Comparison of ENCODE assay signal across 23 cellular contexts in the genomic region with DNA sequence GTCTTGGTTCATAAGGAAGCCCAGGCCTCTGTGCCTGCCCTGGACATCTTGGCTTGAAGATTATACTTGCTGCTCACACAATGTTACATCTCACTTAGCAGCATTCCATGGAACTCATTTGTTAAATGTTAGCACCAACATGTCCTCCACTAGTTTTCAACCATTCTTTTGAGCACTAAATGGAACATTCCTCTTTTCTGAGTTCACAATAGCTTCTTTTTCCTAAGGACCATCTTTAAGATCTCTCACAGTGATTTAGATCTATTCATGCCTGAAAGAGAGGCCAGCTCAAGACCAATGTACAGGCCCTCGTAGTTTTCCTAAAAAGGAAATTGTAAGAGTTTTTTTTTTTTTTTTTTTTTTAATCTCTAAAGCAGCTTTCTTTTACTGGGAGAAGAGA. TPM values are rescaled to one million over a fixed set of nuclear protein-coding genes. Genes with fewer than 3 reads are reported as not detected.
DNase-seq lines count a peak whose midpoint lies in the region; ATAC-seq and TF ChIP-seq lines count a peak whose summit lies in the region.
"Had no signal": no experiment of that assay in that cellular context is flagged by ENCODE, and none has a peak within 500 bp of the region (broad histone marks: within the 10 kb centered on the region; RNA-seq: fewer than 3 reads in every experiment).

No MANE protein-coding gene starts in this region.

- no peak for ATAC-seq in RWPE2 (ENCODE audit: low read depth)
- ATAC-seq in activated naive CD4-positive, alpha-beta T cell treated with anti-CD3 and anti-CD28 coated beads, Interleukin-2, amount 50 U/mL, for 72 hours = no peak

- peaks cover 65% of the 10 kb centered on the region for H4K20me1 ChIP-seq in osteoblast (ENCODE audit: insufficient read depth, low read length)

- H3K79me2 ChIP-seq in osteoblast (ENCODE audit: insufficient read depth, low read length) = peaks cover 99% of the 10 kb centered on the region

- intact Hi-C loops in tibial artery (cut with DNase I; ENCODE audit: low total_unique reads) = no loop called here

- H3K36me3 Mint-ChIP-seq in activated naive CD4-positive, alpha-beta T cell treated with anti-CD3 and anti-CD28 coated beads, Interleukin-2, amount 50 U/mL, for 72 hours = no peaks in the 10 kb centered on the region
- no peaks in the 10 kb centered on the region for H3K36me3 Mint-ChIP-seq in activated T-cell treated with anti-CD3 and anti-CD28 coated beads, Interleukin-2, amount 50 U/mL, for 24 hours (ENCODE audit: low read depth)

- no peak overlapping the region for H3K4me2 ChIP-seq in osteoblast (ENCODE audit: insufficient read depth, low read length)

- no peak overlapping the region for H3K27ac Mint-ChIP-seq in activated naive CD4-positive, alpha-beta T cell treated with anti-CD3 and anti-CD28 coated beads, Interleukin-2, amount 50 U/mL, for 72 hours
- no peak overlapping the region for H3K27ac Mint-ChIP-seq in activated T-cell treated with anti-CD3 and anti-CD28 coated beads, Interleukin-2, amount 50 U/mL, for 24 hours
- H3K27ac Mint-ChIP-seq: activated CD4-positive, alpha-beta T cell treated with anti-CD3 and anti-CD28 coated beads, Interleukin-2, amount 10 ng/mL, durations not matched to agents 24 days and 14 days had no signal

- DNase-seq in RWPE2 (ENCODE audit: low spot score) (no peak), foreskin melanocyte (peak; percentile 64), osteoblast (ENCODE audit: insufficient read length, low spot score, missing footprints) (no peak), tibial artery (no peak), NCI-H1105 treated with DMSO at 0.1 percent for 48 hours (lab: John Stamatoyannopoulos, UW) (no peak), SJCRH30 (no peak)
- DNase-seq in activated naive CD4-positive, alpha-beta T cell treated with anti-CD3 and anti-CD28 coated beads, Interleukin-2, amount 50 U/mL, for 72 hours (ENCODE audit: low spot score in 2 of 2) = no peak
- DNase-seq in activated T-cell treated with anti-CD3 and anti-CD28 coated beads, Interleukin-2, amount 50 U/mL, for 24 hours = no peak
- DNase-seq: activated CD4-positive, alpha-beta T cell treated with anti-CD3 and anti-CD28 coated beads, Interleukin-2, amount 10 ng/mL, durations not matched to agents 24 days and 14 days; activated T-cell treated with anti-CD3 and anti-CD28 coated beads, Interleukin-2, amount 50 U/mL, for 48 hours; C1 segment of cervical spinal cord; colonic mucosa; DMS79 treated with DMSO at 0.1 percent for 48 hours; effector CD8-positive, alpha-beta T cell; Karpas-422; NCI-H146; NCI-H446 treated with DMSO at 0.1 percent for 48 hours; occipital lobe; stimulated activated CD4-positive, alpha-beta T cell treated with anti-CD3 and anti-CD28 coated beads, Interleukin-2, amount 100 ng/mL, for 48 hours; substantia nigra; T1000; WERI-Rb-1 had no signal

- TF ChIP-seq CTCF in RWPE2 (IDR thresholded peaks at IDR 0.05; ENCODE audit: poor library complexity, severe bottlenecking) (no peak), osteoblast (IDR thresholded peaks at IDR 0.05; ENCODE audit: extremely low read depth, low read depth, low read length) (no peak), tibial artery (IDR thresholded peaks at IDR 0.05) (no peak)

- peaks cover 17% of the 10 kb centered on the region for H3K27me3 Mint-ChIP-seq in activated T-cell treated with anti-CD3 and anti-CD28 coated beads, Interleukin-2, amount 50 U/mL, for 24 hours

- H3K27ac ChIP-seq in RWPE2 (ENCODE audit: poor library complexity, severe bottlenecking) (peak overlapping the region; percentile 46), osteoblast (ENCODE audit: low read depth, low read length) (peak overlapping the region; percentile 19), tibial artery (peak overlapping the region; percentile 31 to 33), SJCRH30 (no peak overlapping the region)
- H3K27ac ChIP-seq: colonic mucosa, HL-60, WERI-Rb-1 had no signal

- H3K36me3 ChIP-seq in RWPE2 (ENCODE audit: low read depth) (no peaks in the 10 kb centered on the region), osteoblast (ENCODE audit: insufficient read depth, low read length) (peaks cover 44% of the 10 kb centered on the region), tibial artery (no peaks in the 10 kb centered on the region), SJCRH30 (no peaks in the 10 kb centered on the region)
- H3K36me3 ChIP-seq: colonic mucosa, WERI-Rb-1 had no signal

- H3K4me3 ChIP-seq in RWPE2 (ENCODE audit: severe bottlenecking) = no peak overlapping the region
- no peak overlapping the region for H3K4me3 ChIP-seq in osteoblast (ENCODE audit: insufficient read depth, low read length)
- no peak overlapping the region for H3K4me3 ChIP-seq in tibial artery
- no peak overlapping the region for H3K4me3 ChIP-seq in SJCRH30
- H3K4me3 ChIP-seq: colonic mucosa had no signal

- H3K9me3 Mint-ChIP-seq in activated naive CD4-positive, alpha-beta T cell treated with anti-CD3 and anti-CD28 coated beads, Interleukin-2, amount 50 U/mL, for 72 hours = no peaks in the 10 kb centered on the region
- H3K9me3 Mint-ChIP-seq in activated T-cell treated with anti-CD3 and anti-CD28 coated beads, Interleukin-2, amount 50 U/mL, for 24 hours = peaks cover under 1% of the 10 kb centered on the region
- H3K9me3 Mint-ChIP-seq: activated CD4-positive, alpha-beta T cell treated with anti-CD3 and anti-CD28 coated beads, Interleukin-2, amount 10 ng/mL, durations not matched to agents 24 days and 14 days had no signal

- H2AFZ ChIP-seq in osteoblast (ENCODE audit: low read length) = no peak overlapping the region

- no peaks in the 10 kb centered on the region for H3K27me3 ChIP-seq in RWPE2 (ENCODE audit: insufficient read depth, poor library complexity, severe bottlenecking)
- H3K27me3 ChIP-seq in osteoblast (ENCODE audit: insufficient read depth, low read length) = no peaks in the 10 kb centered on the region
- no peaks in the 10 kb centered on the region for H3K27me3 ChIP-seq in tibial artery
- no peaks in the 10 kb centered on the region for H3K27me3 ChIP-seq in SJCRH30
- H3K27me3 ChIP-seq: colonic mucosa had no signal

- H3K4me1 Mint-ChIP-seq in activated T-cell treated with anti-CD3 and anti-CD28 coated beads, Interleukin-2, amount 50 U/mL, for 24 hours (ENCODE audit: low read depth) = no peaks in the 10 kb centered on the region
- H3K4me1 Mint-ChIP-seq: activated CD4-positive, alpha-beta T cell treated with anti-CD3 and anti-CD28 coated beads, Interleukin-2, amount 10 ng/mL, durations not matched to agents 24 days and 14 days had no signal

- H3K4me3 Mint-ChIP-seq in activated T-cell treated with anti-CD3 and anti-CD28 coated beads, Interleukin-2, amount 50 U/mL, for 24 hours = no peak overlapping the region
- H3K4me3 Mint-ChIP-seq: activated CD4-positive, alpha-beta T cell treated with anti-CD3 and anti-CD28 coated beads, Interleukin-2, amount 10 ng/mL, durations not matched to agents 24 days and 14 days had no signal

- H3K9me3 ChIP-seq in RWPE2 (ENCODE audit: severe bottlenecking) = no peaks in the 10 kb centered on the region
- no peaks in the 10 kb centered on the region for H3K9me3 ChIP-seq in osteoblast (ENCODE audit: low read depth, low read length)
- H3K9me3 ChIP-seq in tibial artery = no peaks in the 10 kb centered on the region
- no peaks in the 10 kb centered on the region for H3K9me3 ChIP-seq in SJCRH30 (replicated peaks)
- H3K9me3 ChIP-seq: colonic mucosa had no signal

- H3K4me1 ChIP-seq in RWPE2 (ENCODE audit: insufficient read depth, poor library complexity, severe bottlenecking) = peaks cover 38% of the 10 kb centered on the region
- peaks cover 87% of the 10 kb centered on the region for H3K4me1 ChIP-seq in osteoblast (ENCODE audit: insufficient read depth, low read length)
- peaks cover 0 to 62% (median 16%) of the 10 kb centered on the region in 4 donors for H3K4me1 ChIP-seq in tibial artery
- no peaks in the 10 kb centered on the region for H3K4me1 ChIP-seq in SJCRH30
- H3K4me1 ChIP-seq: colonic mucosa had no signal

RNA-seq across cellular contexts. Expression of a gene that starts 26.6 kb away (rescaled TPM):
- 58.9 and 81.8 TPM in 2 replicates for total RNA-seq in osteoblast
- total RNA-seq in activated naive CD4-positive, alpha-beta T cell treated with anti-CD3 and anti-CD28 coated beads, Interleukin-2, amount 50 U/mL, for 72 hours = not detected
- 7.6 and 8.1 TPM in 2 replicates for total RNA-seq in SJCRH30 (2014; rRNA removed; shearing (Covaris generic))
